ENCODE assay signal across 11 cellular contexts in genomic region chr9:128365525-128365924, GRCh38. TPM values are rescaled to one million over a fixed set of nuclear protein-coding genes. Genes with fewer than 3 reads are reported as not detected.
A peak's percentile ranks its signal among the peaks of the same experiment; 100 is the strongest.
DNase-seq lines count a peak whose midpoint lies in the region; ATAC-seq and TF ChIP-seq lines count a peak whose summit lies in the region.
"Had no signal": no experiment of that assay in that cellular context is flagged by ENCODE, and none has a peak within 500 bp of the region (broad histone marks: within the 10 kb centered on the region; RNA-seq: fewer than 3 reads in every experiment).

No MANE protein-coding gene starts in this region.

- DNase-seq in A673 (ENCODE audit: low spot score), result no peak
- DNase-seq in GM13977 (ENCODE audit: low spot score), result no peak
- DNase-seq in activated CD8-positive, alpha-beta T cell treated with anti-CD3 and anti-CD28 coated beads for 36 hours, result no peak
- DNase-seq: activated effector memory CD4-positive, alpha-beta T cell treated with Interleukin-2 at 50 U/mL for 16 hours; effector memory CD8-positive, alpha-beta T cell; NK-92 treated with Interleukin-12 subunit alpha and Interleukin-12 subunit beta, amount 100 ng/mL, for 24 hours; T1000 had no signal

- H3K9ac ChIP-seq in HUES6 (ENCODE audit: low read length), result peak overlapping the region; percentile 77
- peak overlapping the region; percentile 24 for H3K9ac ChIP-seq in iPS-15b (ENCODE audit: low read depth, low read length)

- intact Hi-C loops in A673 (cut with micrococcal nuclease; ENCODE audit: unreplicated experiment), result no loop called here
- intact Hi-C loops in activated CD8-positive, alpha-beta T cell treated with anti-CD3 and anti-CD28 coated beads for 36 hours (cut with micrococcal nuclease), result no loop called here

- POLR2A ChIA-PET in A673 (lab: Charles Lee; ENCODE audit: low non-redundant PET), result no interaction called here
- POLR2A ChIA-PET in activated CD8-positive, alpha-beta T cell treated with anti-CD3 and anti-CD28 coated beads for 36 hours (lab: Charles Lee), result interaction anchor here (0.6 to 1.1 kb wide), 3 partner anchors 10 to 234 kb away, joined by 3 to 4 read pairs (median 3); no protein-coding TSS in a partner anchor

- H3K36me3 ChIP-seq in A673 (ENCODE audit: insufficient read depth, low read length, poor library complexity, severe bottlenecking) (no peaks in the 10 kb centered on the region), HUES6 (ENCODE audit: control insufficient read depth, insufficient read depth, low read length) (no peaks in the 10 kb centered on the region; the same call in 1 of the 2 replicates), iPS-15b (ENCODE audit: control insufficient read depth, insufficient read depth, low read length) (no peaks in the 10 kb centered on the region)
- H3K36me3 ChIP-seq: right atrium auricular region had no signal

- H3K27me3 ChIP-seq in A673 (replicated peaks; ENCODE audit: insufficient read depth, low read depth, low read length, poor library complexity) (no peaks in the 10 kb centered on the region), HUES6 (ENCODE audit: control insufficient read depth, insufficient read depth, low read length) (peaks cover 56% of the 10 kb centered on the region), iPS-15b (ENCODE audit: control insufficient read depth, insufficient read depth, low read length) (peaks cover 72% of the 10 kb centered on the region)
- H3K27me3 ChIP-seq: right atrium auricular region had no signal

- H3K36me3 Mint-ChIP-seq in activated CD8-positive, alpha-beta T cell treated with anti-CD3 and anti-CD28 coated beads for 36 hours (ENCODE audit: low read depth), result no peaks in the 10 kb centered on the region

- H3K9me3 ChIP-seq in A673 (ENCODE audit: low read depth, low read length, poor library complexity, severe bottlenecking) (no peaks in the 10 kb centered on the region), HUES6 (ENCODE audit: control insufficient read depth, insufficient read depth, low read depth, low read length) (no peaks in the 10 kb centered on the region), iPS-15b (ENCODE audit: control insufficient read depth, insufficient read depth, low read length) (no peaks in the 10 kb centered on the region)
- H3K9me3 ChIP-seq: right atrium auricular region had no signal

- CTCF ChIA-PET in A673 (lab: Charles Lee), result interaction anchor here (0.5 kb wide), 1 partner anchor 74 kb away, joined by 5 read pairs; no protein-coding TSS in a partner anchor
- CTCF ChIA-PET in activated CD8-positive, alpha-beta T cell treated with anti-CD3 and anti-CD28 coated beads for 36 hours (lab: Charles Lee), result no interaction called here

- peaks cover 27% of the 10 kb centered on the region for H3K4me1 Mint-ChIP-seq in activated CD8-positive, alpha-beta T cell treated with anti-CD3 and anti-CD28 coated beads for 36 hours (ENCODE audit: low read depth)

- H3K27ac ChIP-seq in A673 (ENCODE audit: low read depth, low read length, poor library complexity, severe bottlenecking) (peak overlapping the region; percentile 79), HUES6 (ENCODE audit: low read depth, low read length) (peak overlapping the region; percentile 66; the same call in 1 of the 2 replicates)

- TF ChIP-seq CTCF in A673 (conservative IDR thresholded peaks at IDR 0.05; ENCODE audit: low read depth, low read length) (no peak), GM13977 (IDR thresholded peaks at IDR 0.05; ENCODE audit: extremely low read depth, insufficient read depth, missing control alignments) (no peak)
- no peak for TF ChIP-seq CTCF in activated CD8-positive, alpha-beta T cell treated with anti-CD3 and anti-CD28 coated beads for 36 hours (IDR thresholded peaks at IDR 0.05)

- in situ Hi-C loops in GM13977 (cut with MboI; ENCODE audit: low pct_unique_long_range_greater_than_20kb, low sequenced_read_pairs, unreplicated experiment), result no loop called here

- no peaks in the 10 kb centered on the region for H3K9me3 Mint-ChIP-seq in activated CD8-positive, alpha-beta T cell treated with anti-CD3 and anti-CD28 coated beads for 36 hours
- H3K9me3 Mint-ChIP-seq: effector memory CD8-positive, alpha-beta T cell had no signal

- H3K4me3 ChIP-seq in A673 (ENCODE audit: low read depth, low read length, poor library complexity, severe bottlenecking) (peak overlapping the region; percentile 32), HUES6 (ENCODE audit: low read depth, low read length) (peak overlapping the region; percentile 41), iPS-15b (ENCODE audit: low read depth, low read length) (peak overlapping the region; percentile 45)

- H3K4me3 Mint-ChIP-seq in activated CD8-positive, alpha-beta T cell treated with anti-CD3 and anti-CD28 coated beads for 36 hours, result no peak overlapping the region
- H3K4me3 Mint-ChIP-seq: effector memory CD8-positive, alpha-beta T cell had no signal

- no peak overlapping the region for H3K27ac Mint-ChIP-seq in activated CD8-positive, alpha-beta T cell treated with anti-CD3 and anti-CD28 coated beads for 36 hours
- H3K27ac Mint-ChIP-seq: effector memory CD8-positive, alpha-beta T cell had no signal

- H3K4me1 ChIP-seq in A673 (ENCODE audit: insufficient read depth, low read length, poor library complexity, severe bottlenecking) (peaks cover 24% of the 10 kb centered on the region), HUES6 (ENCODE audit: control insufficient read depth, insufficient read depth, low read length) (peaks cover 34% of the 10 kb centered on the region), iPS-15b (ENCODE audit: control insufficient read depth, insufficient read depth, low read length) (peaks cover 12% of the 10 kb centered on the region)

- H3K27me3 Mint-ChIP-seq in activated CD8-positive, alpha-beta T cell treated with anti-CD3 and anti-CD28 coated beads for 36 hours, result peaks cover 1% of the 10 kb centered on the region

- no peak for ATAC-seq in activated CD8-positive, alpha-beta T cell treated with anti-CD3 and anti-CD28 coated beads for 36 hours
- ATAC-seq in GM21825 (IDR thresholded peaks at IDR 0.05; ENCODE audit: unreplicated experiment), result no peak
- ATAC-seq: effector memory CD8-positive, alpha-beta T cell had no signal

- BruUV-seq in A673 (replicated peaks; lab: Mats Ljungman, UMichigan), result no TSS peak

RNA-seq across cellular contexts. Expression of gene URM1, which starts 5.6 kb away (rescaled TPM):
- 67.0 and 84.8 TPM in 2 replicates for total RNA-seq in A673 (2021)
- 10 to 100 TPM; 56.3 to 60.2 TPM for total RNA-seq in activated CD8-positive, alpha-beta T cell treated with anti-CD3 and anti-CD28 coated beads for 36 hours

RNA-seq across cellular contexts. Expression of gene SLC27A4, which starts 25.2 kb away (rescaled TPM):
- 35.4 and 39.1 TPM in 2 replicates for total RNA-seq in A673 (2021)
- 10 to 100 TPM; 10.5 to 11.2 TPM for total RNA-seq in activated CD8-positive, alpha-beta T cell treated with anti-CD3 and anti-CD28 coated beads for 36 hours

RNA-seq across cellular contexts. Expression of gene COQ4, which starts 42.9 kb away (rescaled TPM):
- 58.2 and 62.8 TPM in 2 replicates for total RNA-seq in A673 (2021)
- total RNA-seq in activated CD8-positive, alpha-beta T cell treated with anti-CD3 and anti-CD28 coated beads for 36 hours, result 10 to 100 TPM; 31.9 to 33.5 TPM

RNA-seq across cellular contexts. Expression of gene TRUB2, which starts 43.3 kb away (rescaled TPM):
- total RNA-seq in A673 (2021), result 47.8 and 57.4 TPM in 2 replicates
- 10 to 100 TPM; 29.7 to 30.1 TPM for total RNA-seq in activated CD8-positive, alpha-beta T cell treated with anti-CD3 and anti-CD28 coated beads for 36 hours

RNA-seq across cellular contexts. Expression of gene CERCAM, which starts 55.1 kb away (rescaled TPM):
- 10.1 and 14.7 TPM in 2 replicates for total RNA-seq in A673 (2021)
- 1 to 10 TPM; 3.3 to 3.5 TPM for total RNA-seq in activated CD8-positive, alpha-beta T cell treated with anti-CD3 and anti-CD28 coated beads for 36 hours
